Comparison of ENCODE assay signal across 1 cellular context in genomic region chr1:169701261-169701802, GRCh38.
TF ChIP-seq lines count a peak whose summit lies in the region.

No MANE protein-coding gene starts in this region.

TF ChIP-seq in HepG2, 621 proteins besides CTCF, POLR2A, EP300 and RAD21:
- TF ChIP-seq ZNF510 (CRISPR knock-in tag; IDR thresholded peaks at IDR 0.05; ENCODE audit: low read depth) = no peak
- no peak for TF ChIP-seq ZNF18 (CRISPR knock-in tag; IDR thresholded peaks at IDR 0.05; ENCODE audit: insufficient replicate concordance)
- no peak for TF ChIP-seq ZNF292 (CRISPR knock-in tag; IDR thresholded peaks at IDR 0.05; ENCODE audit: borderline replicate concordance, low read depth)
- TF ChIP-seq IRX3 (CRISPR knock-in tag; IDR thresholded peaks at IDR 0.05; ENCODE audit: borderline replicate concordance, low read depth) = no peak
- TF ChIP-seq CENPT (CRISPR knock-in tag; IDR thresholded peaks at IDR 0.05; ENCODE audit: low read depth) = no peak
- no peak for TF ChIP-seq ZNF574 (CRISPR knock-in tag; IDR thresholded peaks at IDR 0.05)
- TF ChIP-seq POLR2AphosphoS2 (IDR thresholded peaks at IDR 0.05; ENCODE audit: low read depth, low read length) = no peak
- TF ChIP-seq ZNF687 (CRISPR knock-in tag; IDR thresholded peaks at IDR 0.05) = no peak
